1 cellular context compared by ENCODE assay signal in the genomic region with DNA sequence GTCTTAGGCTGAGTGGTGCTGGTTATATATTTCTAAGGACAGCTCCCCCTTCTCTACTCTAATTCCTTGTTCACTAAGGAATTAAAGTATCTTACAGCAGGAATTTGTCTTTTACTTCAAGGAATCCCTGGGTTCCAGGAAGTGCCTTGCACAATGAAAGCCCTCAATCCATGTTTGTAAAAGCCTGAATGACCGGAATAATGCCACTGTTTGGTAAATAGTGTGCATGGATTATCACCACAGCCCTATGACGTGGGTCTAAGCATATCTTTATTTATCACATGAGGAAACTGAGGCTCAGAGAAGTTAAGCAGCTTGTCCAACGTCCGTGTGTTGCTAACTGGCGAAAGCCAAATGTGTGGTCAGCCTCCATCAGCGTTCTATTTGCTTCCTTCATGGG.
TF ChIP-seq lines count a peak whose summit lies in the region.

No MANE protein-coding gene starts in this region.

TF ChIP-seq in IMR-90, 13 proteins besides CTCF, POLR2A, EP300 and RAD21:
- TF ChIP-seq MAZ (IDR thresholded peaks at IDR 0.05; ENCODE audit: borderline replicate concordance, low read depth, low read length) (no peak), MXI1 (IDR thresholded peaks at IDR 0.05; ENCODE audit: borderline replicate concordance, low read depth, low read length) (no peak), FOS (IDR thresholded peaks at IDR 0.05; ENCODE audit: low read depth, low read length) (no peak), MAFK (IDR thresholded peaks at IDR 0.05; ENCODE audit: low read depth, low read length) (no peak), CEBPB (IDR thresholded peaks at IDR 0.05; ENCODE audit: low read depth, low read length) (no peak)
- TF ChIP-seq, protein P1, sequence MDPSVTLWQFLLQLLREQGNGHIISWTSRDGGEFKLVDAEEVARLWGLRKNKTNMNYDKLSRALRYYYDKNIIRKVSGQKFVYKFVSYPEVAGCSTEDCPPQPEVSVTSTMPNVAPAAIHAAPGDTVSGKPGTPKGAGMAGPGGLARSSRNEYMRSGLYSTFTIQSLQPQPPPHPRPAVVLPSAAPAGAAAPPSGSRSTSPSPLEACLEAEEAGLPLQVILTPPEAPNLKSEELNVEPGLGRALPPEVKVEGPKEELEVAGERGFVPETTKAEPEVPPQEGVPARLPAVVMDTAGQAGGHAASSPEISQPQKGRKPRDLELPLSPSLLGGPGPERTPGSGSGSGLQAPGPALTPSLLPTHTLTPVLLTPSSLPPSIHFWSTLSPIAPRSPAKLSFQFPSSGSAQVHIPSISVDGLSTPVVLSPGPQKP (IDR thresholded peaks at IDR 0.05; ENCODE audit: borderline replicate concordance, low read depth, low read length), result no peak
- TF ChIP-seq, protein P2, sequence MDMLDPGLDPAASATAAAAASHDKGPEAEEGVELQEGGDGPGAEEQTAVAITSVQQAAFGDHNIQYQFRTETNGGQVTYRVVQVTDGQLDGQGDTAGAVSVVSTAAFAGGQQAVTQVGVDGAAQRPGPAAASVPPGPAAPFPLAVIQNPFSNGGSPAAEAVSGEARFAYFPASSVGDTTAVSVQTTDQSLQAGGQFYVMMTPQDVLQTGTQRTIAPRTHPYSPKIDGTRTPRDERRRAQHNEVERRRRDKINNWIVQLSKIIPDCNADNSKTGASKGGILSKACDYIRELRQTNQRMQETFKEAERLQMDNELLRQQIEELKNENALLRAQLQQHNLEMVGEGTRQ (IDR thresholded peaks at IDR 0.05; ENCODE audit: low read depth, low read length), result no peak
